Comparison of ENCODE assay signal across 8 cellular contexts in genomic region chr1:11925196-11925937, GRCh38. TPM values are rescaled to one million over a fixed set of nuclear protein-coding genes. Genes with fewer than 3 reads are reported as not detected.
DNase-seq lines count a peak whose midpoint lies in the region; ATAC-seq and TF ChIP-seq lines count a peak whose summit lies in the region.
"Not testable (repeated sequence)": the region's sequence is repeated elsewhere in the genome, so short reads cannot be mapped to it uniquely, and the experiment has no call there.

No MANE protein-coding gene starts in this region.

- H3K4me3 ChIP-seq in ACC112 (ENCODE audit: low read depth, low read length) (peak overlapping the region; percentile 70), NT2/D1 (ENCODE audit: insufficient read length, low read depth) (peak overlapping the region; percentile 45), epithelial cell of esophagus (ENCODE audit: low read length) (peak overlapping the region; percentile 65), lower leg skin (ENCODE audit: low read depth, poor library complexity, severe bottlenecking) (peak overlapping the region; percentile 65), sigmoid colon (peak overlapping the region; percentile 45 to 90 (median 68))

- H3K4me1 ChIP-seq in ACC112 (ENCODE audit: control insufficient read depth, insufficient read depth, low read length, unreplicated experiment) (peaks cover 29% of the 10 kb centered on the region), sigmoid colon (peaks cover 0 to 64% (median 55%) of the 10 kb centered on the region in 4 donors)
- H3K4me1 ChIP-seq in NT2/D1 (ENCODE audit: insufficient read depth, insufficient read length) = not testable (repeated sequence)

- peak; percentile 1 for ATAC-seq in GM18907 (IDR thresholded peaks at IDR 0.05; ENCODE audit: unreplicated experiment)
- peak; percentile 8 for ATAC-seq in HG02970 (IDR thresholded peaks at IDR 0.05; ENCODE audit: low FRiP score, unreplicated experiment)

- not testable (repeated sequence) for H3K9me3 ChIP-seq in NT2/D1 (ENCODE audit: insufficient read depth, low read length); sigmoid colon

- not testable (repeated sequence) for H3K9me3 Mint-ChIP-seq in activated T-helper 2 cell treated with anti-CD3 and anti-CD28 coated beads, Interferon-gamma antibody, Interleukin-2, Interleukin-4, amounts not matched to agents 10 μg/mL and 5 μg/mL and 100 μg/mL, durations not matched to agents 14 hours and 24 hours and 36 hours

- peak overlapping the region; percentile 83 for H3K4me3 Mint-ChIP-seq in activated T-helper 2 cell treated with anti-CD3 and anti-CD28 coated beads, Interferon-gamma antibody, Interleukin-2, Interleukin-4, amounts not matched to agents 10 μg/mL and 5 μg/mL and 100 μg/mL, durations not matched to agents 14 hours and 24 hours and 36 hours (ENCODE audit: low read depth)

- H3K9ac ChIP-seq in NT2/D1 (ENCODE audit: insufficient read length, low read depth) = peak overlapping the region; percentile 64

- H3K36me3 ChIP-seq in ACC112 (ENCODE audit: insufficient read depth, low read length) = not testable (repeated sequence)
- peaks cover 37% of the 10 kb centered on the region for H3K36me3 ChIP-seq in NT2/D1 (ENCODE audit: insufficient read depth, insufficient read length, low read length)
- H3K36me3 ChIP-seq in sigmoid colon = peaks cover 6 to 33% (median 21%) of the 10 kb centered on the region in 4 donors

- peaks cover 35% of the 10 kb centered on the region for H3K36me3 Mint-ChIP-seq in activated T-helper 2 cell treated with anti-CD3 and anti-CD28 coated beads, Interferon-gamma antibody, Interleukin-2, Interleukin-4, amounts not matched to agents 10 μg/mL and 5 μg/mL and 100 μg/mL, durations not matched to agents 14 hours and 24 hours and 36 hours (ENCODE audit: low read depth)

- intact Hi-C loops in activated T-helper 2 cell treated with anti-CD3 and anti-CD28 coated beads, Interferon-gamma antibody, Interleukin-2, Interleukin-4, amounts not matched to agents 10 μg/mL and 5 μg/mL and 100 μg/mL, durations not matched to agents 14 hours and 24 hours and 36 hours (cut with micrococcal nuclease); lower leg skin (cut with DNase I; ENCODE audit: low total_unique reads); sigmoid colon (cut with DNase I): not testable (repeated sequence)

- DNase-seq in NT2/D1 (ENCODE audit: low read depth, low spot score); activated T-helper 2 cell treated with anti-CD3 and anti-CD28 coated beads, Interferon-gamma antibody, Interleukin-2, Interleukin-4, amounts not matched to agents 10 μg/mL and 5 μg/mL and 100 μg/mL, durations not matched to agents 14 hours and 24 hours and 36 hours (ENCODE audit: low spot score); epithelial cell of esophagus (ENCODE audit: low read depth); lower leg skin (ENCODE audit: low spot score in 2 of 2); sigmoid colon: not testable (repeated sequence)

- H2AFZ ChIP-seq in ACC112 (ENCODE audit: low read length, unreplicated experiment) = not testable (repeated sequence)

- not testable (repeated sequence) for TF ChIP-seq POLR2A in lower leg skin (IDR thresholded peaks at IDR 0.05); sigmoid colon (IDR thresholded peaks at IDR 0.05)

- not testable (repeated sequence) for H3K27me3 Mint-ChIP-seq in activated T-helper 2 cell treated with anti-CD3 and anti-CD28 coated beads, Interferon-gamma antibody, Interleukin-2, Interleukin-4, amounts not matched to agents 10 μg/mL and 5 μg/mL and 100 μg/mL, durations not matched to agents 14 hours and 24 hours and 36 hours (ENCODE audit: low read depth)

- WGBS in lower leg skin, 2 donors = 15% methylated on average over 4 of the region's 54 CpGs; no CpG with 5 or more reads in 1 of the 2 donors
- WGBS in sigmoid colon, 2 donors = 3 to 4% methylated on average over 46 of the region's 54 CpGs

- not testable (repeated sequence) for H3K27me3 ChIP-seq in ACC112 (ENCODE audit: insufficient read depth, low read length); NT2/D1 (ENCODE audit: insufficient read depth, insufficient read length); sigmoid colon

- TF ChIP-seq CTCF in epithelial cell of esophagus (IDR thresholded peaks at IDR 0.05; ENCODE audit: insufficient read depth, low read depth, low read length, missing control alignments); lower leg skin (IDR thresholded peaks at IDR 0.05); sigmoid colon (IDR thresholded peaks at IDR 0.05): not testable (repeated sequence)

- not testable (repeated sequence) for H3K27ac ChIP-seq in ACC112 (ENCODE audit: low read depth, low read length)
- peak overlapping the region in 3 of 4 donors; percentile 61 to 83 (median 77) for H3K27ac ChIP-seq in sigmoid colon

- not testable (repeated sequence) for TF ChIP-seq EP300 in sigmoid colon (IDR thresholded peaks at IDR 0.05)

- not testable (repeated sequence) for H3K27ac Mint-ChIP-seq in activated T-helper 2 cell treated with anti-CD3 and anti-CD28 coated beads, Interferon-gamma antibody, Interleukin-2, Interleukin-4, amounts not matched to agents 10 μg/mL and 5 μg/mL and 100 μg/mL, durations not matched to agents 14 hours and 24 hours and 36 hours

- peaks cover 33% of the 10 kb centered on the region for H3K79me2 ChIP-seq in ACC112 (ENCODE audit: control insufficient read depth, insufficient read depth, low read length, unreplicated experiment)

- peaks cover 28% of the 10 kb centered on the region for H3K4me1 Mint-ChIP-seq in activated T-helper 2 cell treated with anti-CD3 and anti-CD28 coated beads, Interferon-gamma antibody, Interleukin-2, Interleukin-4, amounts not matched to agents 10 μg/mL and 5 μg/mL and 100 μg/mL, durations not matched to agents 14 hours and 24 hours and 36 hours (ENCODE audit: low read depth)

RNA-seq across cellular contexts. Expression of gene KIAA2013, which starts 0.9 kb away (rescaled TPM):
- total RNA-seq in activated T-helper 2 cell treated with anti-CD3 and anti-CD28 coated beads, Interferon-gamma antibody, Interleukin-2, Interleukin-4, amounts not matched to agents 10 μg/mL and 5 μg/mL and 100 μg/mL, durations not matched to agents 14 hours and 24 hours and 36 hours = 36.2 and 37.4 TPM in 2 replicates
- 100 to 1,000 TPM in 3 of 4 donors, 10 to 100 TPM in 1; 93.7 to 115 (median 103) TPM for total RNA-seq in lower leg skin
- total RNA-seq in sigmoid colon = 10 to 100 TPM; 46.6 to 86.7 (median 66.6) TPM
- 10 to 100 TPM; 26.4 to 61.2 (median 28.9) TPM for polyA plus RNA-seq in sigmoid colon

RNA-seq across cellular contexts. Expression of gene PLOD1, which starts 9.2 kb away (rescaled TPM):
- total RNA-seq in activated T-helper 2 cell treated with anti-CD3 and anti-CD28 coated beads, Interferon-gamma antibody, Interleukin-2, Interleukin-4, amounts not matched to agents 10 μg/mL and 5 μg/mL and 100 μg/mL, durations not matched to agents 14 hours and 24 hours and 36 hours = 39.4 and 44.0 TPM in 2 replicates
- total RNA-seq in lower leg skin (10 to 100 TPM; 26.5 to 54.0 (median 41.3) TPM), sigmoid colon (10 to 100 TPM; 41.1 to 76.2 (median 51.0) TPM)
- polyA plus RNA-seq in sigmoid colon = 10 to 100 TPM in 2 of 3 donors, 1 to 10 TPM in 1; 5.4 to 40.9 (median 16.2) TPM

RNA-seq across cellular contexts. Expression of gene MFN2, which starts 54.9 kb away (rescaled TPM):
- 67.9 and 69.5 TPM in 2 replicates for total RNA-seq in activated T-helper 2 cell treated with anti-CD3 and anti-CD28 coated beads, Interferon-gamma antibody, Interleukin-2, Interleukin-4, amounts not matched to agents 10 μg/mL and 5 μg/mL and 100 μg/mL, durations not matched to agents 14 hours and 24 hours and 36 hours
- total RNA-seq in lower leg skin (100 to 1,000 TPM; 104 to 125 (median 111) TPM), sigmoid colon (100 to 1,000 TPM in 2 of 4 donors, 10 to 100 TPM in 2; 83.9 to 121 (median 96.9) TPM)
- 10 to 100 TPM; 33.0 to 61.5 (median 58.0) TPM for polyA plus RNA-seq in sigmoid colon
